ENCODE assay signal across 1 cellular context in the genomic region with DNA sequence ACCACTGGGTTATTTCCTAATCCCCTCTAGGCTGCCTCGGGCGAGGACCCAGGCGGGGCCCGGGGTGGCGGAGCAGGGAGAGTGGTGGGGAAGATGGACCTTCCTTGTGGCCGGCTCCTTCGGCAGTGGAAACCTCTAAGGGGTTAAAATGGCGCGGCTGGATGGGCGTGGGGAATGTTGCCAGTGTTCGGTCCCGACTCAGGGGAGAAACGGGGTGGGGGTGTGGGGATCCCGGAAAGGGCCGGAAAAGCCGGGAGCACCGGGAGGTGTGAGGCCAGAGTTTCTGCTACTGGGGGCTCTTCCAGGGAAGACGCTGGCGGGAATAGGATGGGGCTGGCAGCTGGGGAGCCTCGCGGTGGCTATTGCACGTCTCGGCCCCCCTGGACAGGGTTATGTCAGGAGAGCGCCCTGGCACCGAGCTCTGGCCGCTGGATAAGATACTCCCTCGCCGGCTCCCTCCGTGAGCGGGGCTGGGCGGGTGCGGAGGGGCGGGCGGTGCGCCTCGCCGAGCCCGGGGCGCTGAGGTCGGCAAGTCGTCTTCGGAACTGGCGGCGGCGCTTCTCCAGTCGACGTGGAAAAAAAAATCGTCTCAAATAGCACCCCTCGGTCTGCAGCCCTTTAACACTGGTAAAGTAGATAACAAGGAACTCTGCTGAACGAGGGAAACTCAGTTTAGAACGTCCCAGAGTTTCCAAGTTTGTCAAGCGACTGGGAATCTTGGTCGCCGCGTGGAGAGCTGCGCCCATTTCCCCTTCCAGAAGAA.
TF ChIP-seq lines count a peak whose summit lies in the region.

No MANE protein-coding gene starts in this region.

TF ChIP-seq in HepG2, 621 proteins besides CTCF, POLR2A, EP300 and RAD21 (continued from another document and continues in another):
- TF ChIP-seq, protein P1, sequence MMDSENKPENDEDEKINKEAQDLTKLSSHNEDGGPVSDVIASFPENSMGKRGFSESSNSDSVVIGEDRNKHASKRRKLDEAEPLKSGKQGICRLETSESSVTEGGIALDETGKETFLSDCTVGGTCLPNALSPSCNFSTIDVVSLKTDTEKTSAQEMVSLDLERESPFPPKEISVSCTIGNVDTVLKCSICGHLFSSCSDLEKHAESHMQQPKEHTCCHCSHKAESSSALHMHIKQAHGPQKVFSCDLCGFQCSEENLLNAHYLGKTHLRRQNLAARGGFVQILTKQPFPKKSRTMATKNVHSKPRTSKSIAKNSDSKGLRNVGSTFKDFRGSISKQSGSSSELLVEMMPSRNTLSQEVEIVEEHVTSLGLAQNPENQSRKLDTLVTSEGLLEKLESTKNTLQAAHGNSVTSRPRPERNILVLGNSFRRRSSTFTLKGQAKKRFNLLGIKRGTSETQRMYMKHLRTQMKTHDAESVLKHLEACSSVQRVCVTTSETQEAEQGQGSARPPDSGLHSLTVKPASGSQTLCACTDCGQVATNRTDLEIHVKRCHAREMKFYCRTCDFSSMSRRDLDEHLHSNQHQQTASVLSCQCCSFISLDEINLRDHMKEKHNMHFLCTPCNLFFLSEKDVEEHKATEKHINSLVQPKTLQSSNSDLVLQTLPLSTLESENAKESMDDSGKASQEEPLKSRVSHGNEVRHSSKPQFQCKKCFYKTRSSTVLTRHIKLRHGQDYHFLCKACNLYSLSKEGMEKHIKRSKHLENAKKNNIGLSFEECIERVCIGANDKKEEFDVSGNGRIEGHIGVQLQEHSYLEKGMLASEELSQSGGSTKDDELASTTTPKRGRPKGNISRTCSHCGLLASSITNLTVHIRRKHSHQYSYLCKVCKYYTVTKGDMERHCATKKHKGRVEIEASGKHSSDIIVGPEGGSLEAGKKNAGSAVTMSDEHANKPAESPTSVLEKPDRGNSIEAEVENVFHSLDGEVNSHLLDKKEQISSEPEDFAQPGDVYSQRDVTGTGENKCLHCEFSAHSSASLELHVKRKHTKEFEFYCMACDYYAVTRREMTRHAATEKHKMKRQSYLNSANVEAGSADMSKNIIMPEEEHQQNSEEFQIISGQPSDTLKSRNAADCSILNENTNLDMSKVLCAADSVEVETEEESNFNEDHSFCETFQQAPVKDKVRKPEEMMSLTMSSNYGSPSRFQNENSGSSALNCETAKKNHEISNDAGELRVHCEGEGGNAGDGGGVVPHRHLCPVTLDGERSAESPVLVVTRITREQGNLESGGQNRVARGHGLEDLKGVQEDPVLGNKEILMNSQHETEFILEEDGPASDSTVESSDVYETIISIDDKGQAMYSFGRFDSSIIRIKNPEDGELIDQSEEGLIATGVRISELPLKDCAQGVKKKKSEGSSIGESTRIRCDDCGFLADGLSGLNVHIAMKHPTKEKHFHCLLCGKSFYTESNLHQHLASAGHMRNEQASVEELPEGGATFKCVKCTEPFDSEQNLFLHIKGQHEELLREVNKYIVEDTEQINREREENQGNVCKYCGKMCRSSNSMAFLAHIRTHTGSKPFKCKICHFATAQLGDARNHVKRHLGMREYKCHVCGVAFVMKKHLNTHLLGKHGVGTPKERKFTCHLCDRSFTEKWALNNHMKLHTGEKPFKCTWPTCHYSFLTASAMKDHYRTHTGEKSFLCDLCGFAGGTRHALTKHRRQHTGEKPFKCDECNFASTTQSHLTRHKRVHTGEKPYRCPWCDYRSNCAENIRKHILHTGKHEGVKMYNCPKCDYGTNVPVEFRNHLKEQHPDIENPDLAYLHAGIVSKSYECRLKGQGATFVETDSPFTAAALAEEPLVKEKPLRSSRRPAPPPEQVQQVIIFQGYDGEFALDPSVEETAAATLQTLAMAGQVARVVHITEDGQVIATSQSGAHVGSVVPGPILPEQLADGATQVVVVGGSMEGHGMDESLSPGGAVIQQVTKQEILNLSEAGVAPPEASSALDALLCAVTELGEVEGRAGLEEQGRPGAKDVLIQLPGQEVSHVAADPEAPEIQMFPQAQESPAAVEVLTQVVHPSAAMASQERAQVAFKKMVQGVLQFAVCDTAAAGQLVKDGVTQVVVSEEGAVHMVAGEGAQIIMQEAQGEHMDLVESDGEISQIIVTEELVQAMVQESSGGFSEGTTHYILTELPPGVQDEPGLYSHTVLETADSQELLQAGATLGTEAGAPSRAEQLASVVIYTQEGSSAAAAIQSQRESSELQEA (CRISPR knock-in tag; IDR thresholded peaks at IDR 0.05; ENCODE audit: not compliant biosample characterization), result peak; percentile 35
- TF ChIP-seq ZNF543 (CRISPR knock-in tag; IDR thresholded peaks at IDR 0.05) (no peak), NFIB (CRISPR knock-in tag; IDR thresholded peaks at IDR 0.05; ENCODE audit: borderline replicate concordance) (no peak), ZNF670 (CRISPR knock-in tag; IDR thresholded peaks at IDR 0.05; ENCODE audit: borderline replicate concordance) (no peak), BCL3 (CRISPR knock-in tag; IDR thresholded peaks at IDR 0.05) (0 out of 2 replicates have a peak, but pooled peaks have one; percentile 33), ZFY (CRISPR knock-in tag; IDR thresholded peaks at IDR 0.05) (0 out of 2 replicates have a peak, but pooled peaks have one; percentile 16), ZNF615 (CRISPR knock-in tag; IDR thresholded peaks at IDR 0.05; ENCODE audit: borderline replicate concordance) (no peak), GTF3A (CRISPR knock-in tag; conservative IDR thresholded peaks at IDR 0.05) (no peak), TOE1 (CRISPR knock-in tag; IDR thresholded peaks at IDR 0.05) (no peak), MAZ (IDR thresholded peaks at IDR 0.05; ENCODE audit: borderline replicate concordance, low read depth, low read length) (0 out of 2 replicates have a peak, but pooled peaks have one; percentile 12), MAZ (CRISPR knock-in tag; IDR thresholded peaks at IDR 0.05; ENCODE audit: low read depth) (no peak), NFKB2 (CRISPR knock-in tag; IDR thresholded peaks at IDR 0.05; ENCODE audit: borderline replicate concordance) (no peak), ZNF557 (CRISPR knock-in tag; IDR thresholded peaks at IDR 0.05) (no peak), U2AF1 (optimal IDR thresholded peaks at IDR 0.05; ENCODE audit: low read depth, low read length) (no peak), GABPB1 (CRISPR knock-in tag; IDR thresholded peaks at IDR 0.05) (peak; percentile 33; the same call in 1 of the 2 replicates)
- TF ChIP-seq, protein P2, sequence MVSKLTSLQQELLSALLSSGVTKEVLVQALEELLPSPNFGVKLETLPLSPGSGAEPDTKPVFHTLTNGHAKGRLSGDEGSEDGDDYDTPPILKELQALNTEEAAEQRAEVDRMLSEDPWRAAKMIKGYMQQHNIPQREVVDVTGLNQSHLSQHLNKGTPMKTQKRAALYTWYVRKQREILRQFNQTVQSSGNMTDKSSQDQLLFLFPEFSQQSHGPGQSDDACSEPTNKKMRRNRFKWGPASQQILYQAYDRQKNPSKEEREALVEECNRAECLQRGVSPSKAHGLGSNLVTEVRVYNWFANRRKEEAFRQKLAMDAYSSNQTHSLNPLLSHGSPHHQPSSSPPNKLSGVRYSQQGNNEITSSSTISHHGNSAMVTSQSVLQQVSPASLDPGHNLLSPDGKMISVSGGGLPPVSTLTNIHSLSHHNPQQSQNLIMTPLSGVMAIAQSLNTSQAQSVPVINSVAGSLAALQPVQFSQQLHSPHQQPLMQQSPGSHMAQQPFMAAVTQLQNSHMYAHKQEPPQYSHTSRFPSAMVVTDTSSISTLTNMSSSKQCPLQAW (CRISPR knock-in tag; IDR thresholded peaks at IDR 0.05), result no peak
- TF ChIP-seq, protein P3, sequence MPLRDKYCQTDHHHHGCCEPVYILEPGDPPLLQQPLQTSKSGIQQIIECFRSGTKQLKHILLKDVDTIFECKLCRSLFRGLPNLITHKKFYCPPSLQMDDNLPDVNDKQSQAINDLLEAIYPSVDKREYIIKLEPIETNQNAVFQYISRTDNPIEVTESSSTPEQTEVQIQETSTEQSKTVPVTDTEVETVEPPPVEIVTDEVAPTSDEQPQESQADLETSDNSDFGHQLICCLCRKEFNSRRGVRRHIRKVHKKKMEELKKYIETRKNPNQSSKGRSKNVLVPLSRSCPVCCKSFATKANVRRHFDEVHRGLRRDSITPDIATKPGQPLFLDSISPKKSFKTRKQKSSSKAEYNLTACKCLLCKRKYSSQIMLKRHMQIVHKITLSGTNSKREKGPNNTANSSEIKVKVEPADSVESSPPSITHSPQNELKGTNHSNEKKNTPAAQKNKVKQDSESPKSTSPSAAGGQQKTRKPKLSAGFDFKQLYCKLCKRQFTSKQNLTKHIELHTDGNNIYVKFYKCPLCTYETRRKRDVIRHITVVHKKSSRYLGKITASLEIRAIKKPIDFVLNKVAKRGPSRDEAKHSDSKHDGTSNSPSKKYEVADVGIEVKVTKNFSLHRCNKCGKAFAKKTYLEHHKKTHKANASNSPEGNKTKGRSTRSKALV (CRISPR knock-in tag; IDR thresholded peaks at IDR 0.05), result peak; percentile 88
- TF ChIP-seq, protein P4, sequence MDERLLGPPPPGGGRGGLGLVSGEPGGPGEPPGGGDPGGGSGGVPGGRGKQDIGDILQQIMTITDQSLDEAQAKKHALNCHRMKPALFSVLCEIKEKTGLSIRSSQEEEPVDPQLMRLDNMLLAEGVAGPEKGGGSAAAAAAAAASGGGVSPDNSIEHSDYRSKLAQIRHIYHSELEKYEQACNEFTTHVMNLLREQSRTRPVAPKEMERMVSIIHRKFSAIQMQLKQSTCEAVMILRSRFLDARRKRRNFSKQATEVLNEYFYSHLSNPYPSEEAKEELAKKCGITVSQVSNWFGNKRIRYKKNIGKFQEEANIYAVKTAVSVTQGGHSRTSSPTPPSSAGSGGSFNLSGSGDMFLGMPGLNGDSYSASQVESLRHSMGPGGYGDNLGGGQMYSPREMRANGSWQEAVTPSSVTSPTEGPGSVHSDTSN (CRISPR knock-in tag; IDR thresholded peaks at IDR 0.05), result no peak
- TF ChIP-seq, protein P5, sequence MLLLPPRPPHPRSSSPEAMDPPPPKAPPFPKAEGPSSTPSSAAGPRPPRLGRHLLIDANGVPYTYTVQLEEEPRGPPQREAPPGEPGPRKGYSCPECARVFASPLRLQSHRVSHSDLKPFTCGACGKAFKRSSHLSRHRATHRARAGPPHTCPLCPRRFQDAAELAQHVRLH (CRISPR knock-in tag; IDR thresholded peaks at IDR 0.05; ENCODE audit: borderline replicate concordance, low read depth), result no peak
- TF ChIP-seq, protein P6, sequence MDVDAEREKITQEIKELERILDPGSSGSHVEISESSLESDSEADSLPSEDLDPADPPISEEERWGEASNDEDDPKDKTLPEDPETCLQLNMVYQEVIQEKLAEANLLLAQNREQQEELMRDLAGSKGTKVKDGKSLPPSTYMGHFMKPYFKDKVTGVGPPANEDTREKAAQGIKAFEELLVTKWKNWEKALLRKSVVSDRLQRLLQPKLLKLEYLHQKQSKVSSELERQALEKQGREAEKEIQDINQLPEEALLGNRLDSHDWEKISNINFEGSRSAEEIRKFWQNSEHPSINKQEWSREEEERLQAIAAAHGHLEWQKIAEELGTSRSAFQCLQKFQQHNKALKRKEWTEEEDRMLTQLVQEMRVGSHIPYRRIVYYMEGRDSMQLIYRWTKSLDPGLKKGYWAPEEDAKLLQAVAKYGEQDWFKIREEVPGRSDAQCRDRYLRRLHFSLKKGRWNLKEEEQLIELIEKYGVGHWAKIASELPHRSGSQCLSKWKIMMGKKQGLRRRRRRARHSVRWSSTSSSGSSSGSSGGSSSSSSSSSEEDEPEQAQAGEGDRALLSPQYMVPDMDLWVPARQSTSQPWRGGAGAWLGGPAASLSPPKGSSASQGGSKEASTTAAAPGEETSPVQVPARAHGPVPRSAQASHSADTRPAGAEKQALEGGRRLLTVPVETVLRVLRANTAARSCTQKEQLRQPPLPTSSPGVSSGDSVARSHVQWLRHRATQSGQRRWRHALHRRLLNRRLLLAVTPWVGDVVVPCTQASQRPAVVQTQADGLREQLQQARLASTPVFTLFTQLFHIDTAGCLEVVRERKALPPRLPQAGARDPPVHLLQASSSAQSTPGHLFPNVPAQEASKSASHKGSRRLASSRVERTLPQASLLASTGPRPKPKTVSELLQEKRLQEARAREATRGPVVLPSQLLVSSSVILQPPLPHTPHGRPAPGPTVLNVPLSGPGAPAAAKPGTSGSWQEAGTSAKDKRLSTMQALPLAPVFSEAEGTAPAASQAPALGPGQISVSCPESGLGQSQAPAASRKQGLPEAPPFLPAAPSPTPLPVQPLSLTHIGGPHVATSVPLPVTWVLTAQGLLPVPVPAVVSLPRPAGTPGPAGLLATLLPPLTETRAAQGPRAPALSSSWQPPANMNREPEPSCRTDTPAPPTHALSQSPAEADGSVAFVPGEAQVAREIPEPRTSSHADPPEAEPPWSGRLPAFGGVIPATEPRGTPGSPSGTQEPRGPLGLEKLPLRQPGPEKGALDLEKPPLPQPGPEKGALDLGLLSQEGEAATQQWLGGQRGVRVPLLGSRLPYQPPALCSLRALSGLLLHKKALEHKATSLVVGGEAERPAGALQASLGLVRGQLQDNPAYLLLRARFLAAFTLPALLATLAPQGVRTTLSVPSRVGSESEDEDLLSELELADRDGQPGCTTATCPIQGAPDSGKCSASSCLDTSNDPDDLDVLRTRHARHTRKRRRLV (CRISPR knock-in tag; IDR thresholded peaks at IDR 0.05), result no peak
- TF ChIP-seq, protein P7, sequence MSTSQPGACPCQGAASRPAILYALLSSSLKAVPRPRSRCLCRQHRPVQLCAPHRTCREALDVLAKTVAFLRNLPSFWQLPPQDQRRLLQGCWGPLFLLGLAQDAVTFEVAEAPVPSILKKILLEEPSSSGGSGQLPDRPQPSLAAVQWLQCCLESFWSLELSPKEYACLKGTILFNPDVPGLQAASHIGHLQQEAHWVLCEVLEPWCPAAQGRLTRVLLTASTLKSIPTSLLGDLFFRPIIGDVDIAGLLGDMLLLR (CRISPR knock-in tag; IDR thresholded peaks at IDR 0.05), result no peak
- TF ChIP-seq, protein P8, sequence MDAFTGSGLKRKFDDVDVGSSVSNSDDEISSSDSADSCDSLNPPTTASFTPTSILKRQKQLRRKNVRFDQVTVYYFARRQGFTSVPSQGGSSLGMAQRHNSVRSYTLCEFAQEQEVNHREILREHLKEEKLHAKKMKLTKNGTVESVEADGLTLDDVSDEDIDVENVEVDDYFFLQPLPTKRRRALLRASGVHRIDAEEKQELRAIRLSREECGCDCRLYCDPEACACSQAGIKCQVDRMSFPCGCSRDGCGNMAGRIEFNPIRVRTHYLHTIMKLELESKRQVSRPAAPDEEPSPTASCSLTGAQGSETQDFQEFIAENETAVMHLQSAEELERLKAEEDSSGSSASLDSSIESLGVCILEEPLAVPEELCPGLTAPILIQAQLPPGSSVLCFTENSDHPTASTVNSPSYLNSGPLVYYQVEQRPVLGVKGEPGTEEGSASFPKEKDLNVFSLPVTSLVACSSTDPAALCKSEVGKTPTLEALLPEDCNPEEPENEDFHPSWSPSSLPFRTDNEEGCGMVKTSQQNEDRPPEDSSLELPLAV (CRISPR knock-in tag; conservative IDR thresholded peaks at IDR 0.05; ENCODE audit: low read depth), result no peak
